8 cellular contexts compared by ENCODE assay signal in genomic region chr9:95316794-95317118, GRCh38. TPM values are rescaled to one million over a fixed set of nuclear protein-coding genes. Genes with fewer than 3 reads are reported as not detected.
DNase-seq lines count a peak whose midpoint lies in the region; ATAC-seq, FAIRE-seq and TF ChIP-seq lines count a peak whose summit lies in the region.

No MANE protein-coding gene starts in this region.

- TF ChIP-seq POLR2A in endothelial cell of umbilical vein (IDR thresholded peaks at IDR 0.05; ENCODE audit: low read depth, low read length) (no peak), vagina (IDR thresholded peaks at IDR 0.05) (no peak)

- H3K79me2 ChIP-seq in endothelial cell of umbilical vein (ENCODE audit: control insufficient read depth, insufficient read depth, low read length), result peaks cover 2% of the 10 kb centered on the region

- H3K9me3 ChIP-seq in BLaER1 (0 out of 2 replicates have a peak, but pooled peaks cover 5% of the 10 kb centered on the region), endothelial cell of umbilical vein (replicated peaks; ENCODE audit: control insufficient read depth, insufficient read depth, low read length) (no peaks in the 10 kb centered on the region), mononuclear cell (ENCODE audit: low read depth, low read length) (no peaks in the 10 kb centered on the region), vagina (no peaks in the 10 kb centered on the region)

- H3K4me3 ChIP-seq in BLaER1, result peak overlapping the region; percentile 84
- H3K4me3 ChIP-seq in endothelial cell of umbilical vein (replicated peaks in 1 of 3; ENCODE audit: insufficient read depth in 1 of 3, low read depth in 1 of 3, low read length in 3 of 3), result peak overlapping the region; percentile 76 to 83 (median 82)
- H3K4me3 ChIP-seq in mononuclear cell (ENCODE audit: low read length), result peak overlapping the region; percentile 98
- H3K4me3 ChIP-seq in vagina, result peak overlapping the region; percentile 78 to 96

- 0 out of 2 replicates have a peak, but pooled peaks cover 5% of the 10 kb centered on the region for H3K27me3 ChIP-seq in BLaER1
- H3K27me3 ChIP-seq in endothelial cell of umbilical vein (ENCODE audit: control insufficient read depth in 2 of 2, insufficient read depth in 2 of 2, low read length in 2 of 2), result no peaks in the 10 kb centered on the region
- peaks cover 10% of the 10 kb centered on the region for H3K27me3 ChIP-seq in mononuclear cell (ENCODE audit: insufficient read depth, low read length)
- H3K27me3 ChIP-seq in vagina, result no peaks in the 10 kb centered on the region

- TF ChIP-seq CTCF in endothelial cell of umbilical vein (IDR thresholded peaks at IDR 0.05; ENCODE audit: extremely low read depth in 1 of 2, insufficient read depth in 1 of 2, low read depth in 1 of 2, low read length in 2 of 2), result no peak
- TF ChIP-seq CTCF in vagina (IDR thresholded peaks at IDR 0.05), result no peak

- H3K4me2 ChIP-seq in BLaER1 (peak overlapping the region; percentile 82), endothelial cell of umbilical vein (ENCODE audit: insufficient read depth, low read length) (peak overlapping the region; percentile 94)

- H3K36me3 ChIP-seq in BLaER1 (no peaks in the 10 kb centered on the region), endothelial cell of umbilical vein (ENCODE audit: control insufficient read depth in 2 of 2, extremely low read depth in 1 of 2, insufficient read depth in 2 of 2, low read length in 2 of 2) (no peaks in the 10 kb centered on the region), vagina (no peaks in the 10 kb centered on the region)

- H3K9ac ChIP-seq in BLaER1 (peak overlapping the region; percentile 97), endothelial cell of umbilical vein (replicated peaks; ENCODE audit: extremely low read depth, insufficient read depth, low read length) (peak overlapping the region; percentile 97)

- CTCF ChIA-PET in endothelial cell of umbilical vein (lab: Charles Lee), result interaction anchor here (0.8 to 1.1 kb wide), 2 partner anchors 52 to 192 kb away, joined by 3 read pairs; no protein-coding TSS in a partner anchor

- peak; percentile 17 for ATAC-seq in GM18499 (IDR thresholded peaks at IDR 0.05; ENCODE audit: insufficient read depth, unreplicated experiment)
- ATAC-seq in HG02884 (IDR thresholded peaks at IDR 0.05; ENCODE audit: unreplicated experiment), result peak; percentile 40

- H4K20me1 ChIP-seq in BLaER1 (no peaks in the 10 kb centered on the region), endothelial cell of umbilical vein (replicated peaks; ENCODE audit: control insufficient read depth, extremely low read depth, insufficient read depth, low read length) (no peaks in the 10 kb centered on the region)

- intact Hi-C loops in endothelial cell of umbilical vein (cut with micrococcal nuclease), result loop anchor here (1.0 to 10.0 kb wide), 11 partner anchors 11 to 902 kb away; partner anchors contain the start of gene ERCC6L2
- intact Hi-C loops in vagina (cut with DNase I), result no loop called here

- POLR2A ChIA-PET in endothelial cell of umbilical vein (lab: Charles Lee), result no interaction called here

- no peaks in the 10 kb centered on the region for H3K9me1 ChIP-seq in endothelial cell of umbilical vein (replicated peaks; ENCODE audit: control insufficient read depth, extremely low read depth, insufficient read depth, low read length)

- H3K27ac ChIP-seq in BLaER1, result peak overlapping the region; percentile 96
- H3K27ac ChIP-seq in endothelial cell of umbilical vein (ENCODE audit: insufficient read depth, low read depth, low read length), result peak overlapping the region; percentile 60
- H3K27ac ChIP-seq in vagina, result peak overlapping the region; percentile 96

- no TSS peak for BruUV-seq in endothelial cell of umbilical vein (replicated peaks; lab: Mats Ljungman, UMichigan)

- dilution Hi-C loops in endothelial cell of umbilical vein (cut with MboI; ENCODE audit: extremely low pct_ligation_motif_present, low sequenced_read_pairs), result no loop called here

- no peak for FAIRE-seq in endothelial cell of umbilical vein (lab: Jason Lieb, UNC)

- H3K4me1 ChIP-seq in BLaER1 (peaks cover 28% of the 10 kb centered on the region), endothelial cell of umbilical vein (ENCODE audit: control insufficient read depth, extremely low read depth, insufficient read depth, low read length) (peaks cover 14% of the 10 kb centered on the region), mononuclear cell (ENCODE audit: insufficient read depth, low read length) (peaks cover 14% of the 10 kb centered on the region), vagina (peaks cover 17% of the 10 kb centered on the region)

- peak overlapping the region; percentile 64 for H2AFZ ChIP-seq in endothelial cell of umbilical vein (ENCODE audit: low read depth, low read length)

- DNase-seq in NCI-H1417 (lab: John Stamatoyannopoulos, UW) (peak; percentile 76 to 97 (median 96)), T1000 (lab: John Stamatoyannopoulos, UW) (peak; percentile 65), endothelial cell of umbilical vein (ENCODE audit: low read depth, low spot score) (peak; percentile 58), vagina (ENCODE audit: extremely low spot score in 2 of 2) (no peak)

TF ChIP-seq in endothelial cell of umbilical vein, 7 proteins besides CTCF, POLR2A, EP300 and RAD21:
- TF ChIP-seq POLR2AphosphoS5 (IDR thresholded peaks at IDR 0.05; ENCODE audit: insufficient read depth, low read depth, low read length), result no peak
- no peak for TF ChIP-seq JUN (IDR thresholded peaks at IDR 0.05; ENCODE audit: borderline replicate concordance, insufficient read depth, insufficient read length, low read depth)
- no peak for TF ChIP-seq FOS (IDR thresholded peaks at IDR 0.05; ENCODE audit: borderline replicate concordance, insufficient read depth, low read length)
- TF ChIP-seq MAX (IDR thresholded peaks at IDR 0.05; ENCODE audit: insufficient read depth, insufficient read length), result no peak
- TF ChIP-seq MYC (IDR thresholded peaks at IDR 0.05; ENCODE audit: low read depth, low read length), result no peak
- no peak for TF ChIP-seq EZH2 (IDR thresholded peaks at IDR 0.05; ENCODE audit: borderline replicate concordance, low read depth, low read length, severe bottlenecking)
- no peak for TF ChIP-seq GATA2 (IDR thresholded peaks at IDR 0.05; ENCODE audit: insufficient read depth, insufficient read length, low read depth, low read length)

RNA-seq across cellular contexts. Expression of gene FANCC, which starts 0.8 kb away (rescaled TPM):
- total RNA-seq in endothelial cell of umbilical vein, result 13.1 and 14.0 TPM in 2 replicates
- 4.6 and 5.7 TPM in 2 replicates for polyA plus RNA-seq in endothelial cell of umbilical vein
- 6.0 and 6.1 TPM in 2 replicates for polyA plus RNA-seq in endothelial cell of umbilical vein (2011; cell fraction: cytosol; rRNA removed)
- 13.7 and 15.7 TPM in 2 replicates for polyA plus RNA-seq in endothelial cell of umbilical vein (2011; cell fraction: nucleus; rRNA removed)
- 8.1 and 9.4 TPM in 2 replicates for polyA plus RNA-seq in endothelial cell of umbilical vein (2012)
- polyA minus RNA-seq in endothelial cell of umbilical vein, result 11.4 and 14.7 TPM in 2 replicates
- polyA minus RNA-seq in endothelial cell of umbilical vein (2011; cell fraction: cytosol; rRNA and poly(A)+ RNA removed), result 15.4 TPM
- polyA minus RNA-seq in endothelial cell of umbilical vein (2011; cell fraction: nucleus; rRNA and poly(A)+ RNA removed), result 19.5 and 31.6 TPM in 2 replicates
- 3.8 TPM for total RNA-seq in mononuclear cell
- total RNA-seq in vagina, result 17.2 TPM

Comparison
In these comparisons a context has a peak if more than half of its experiments do, and no peak if none do; other contexts are left out.
1. DNase-seq: peak in NCI-H1417 (3 of 3), T1000 (single experiment) and endothelial cell of umbilical vein (single experiment); none in vagina (0 of 2).
2. Peak in every context shown above with its lines, with median percentiles within 50 percentile points of each other: H3K27ac ChIP-seq and H3K4me3 ChIP-seq.